In the genomic region with DNA sequence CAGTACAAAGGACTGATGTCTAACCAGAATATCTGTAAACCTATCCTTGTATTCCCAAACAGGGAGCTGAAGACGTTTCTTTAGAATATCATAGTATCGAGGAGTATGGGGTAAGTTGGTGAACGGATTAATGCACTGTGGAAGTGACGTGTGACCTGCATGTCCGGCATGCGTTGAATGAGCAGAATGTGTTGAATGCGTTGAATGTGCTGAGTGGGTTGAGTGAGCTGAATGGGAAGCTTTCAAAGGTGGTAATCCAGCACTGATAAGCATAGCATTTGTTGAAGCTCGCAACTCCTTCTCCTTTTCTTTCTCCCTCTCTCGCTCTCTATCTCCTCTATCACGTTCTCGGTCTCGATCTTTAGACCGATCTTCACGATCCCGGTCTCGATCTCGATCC, we compare ENCODE assay signal across 1 cellular context.
TF ChIP-seq lines count a peak whose summit lies in the region.

No MANE protein-coding gene starts in this region.

TF ChIP-seq in WTC11, 78 proteins besides CTCF, POLR2A, EP300 and RAD21 (continued from another document):
- no peak for TF ChIP-seq ESRRA (CRISPR knock-in tag; IDR thresholded peaks at IDR 0.05; ENCODE audit: borderline replicate concordance)
